Comparison of ENCODE assay signal across 10 cellular contexts in the genomic region with DNA sequence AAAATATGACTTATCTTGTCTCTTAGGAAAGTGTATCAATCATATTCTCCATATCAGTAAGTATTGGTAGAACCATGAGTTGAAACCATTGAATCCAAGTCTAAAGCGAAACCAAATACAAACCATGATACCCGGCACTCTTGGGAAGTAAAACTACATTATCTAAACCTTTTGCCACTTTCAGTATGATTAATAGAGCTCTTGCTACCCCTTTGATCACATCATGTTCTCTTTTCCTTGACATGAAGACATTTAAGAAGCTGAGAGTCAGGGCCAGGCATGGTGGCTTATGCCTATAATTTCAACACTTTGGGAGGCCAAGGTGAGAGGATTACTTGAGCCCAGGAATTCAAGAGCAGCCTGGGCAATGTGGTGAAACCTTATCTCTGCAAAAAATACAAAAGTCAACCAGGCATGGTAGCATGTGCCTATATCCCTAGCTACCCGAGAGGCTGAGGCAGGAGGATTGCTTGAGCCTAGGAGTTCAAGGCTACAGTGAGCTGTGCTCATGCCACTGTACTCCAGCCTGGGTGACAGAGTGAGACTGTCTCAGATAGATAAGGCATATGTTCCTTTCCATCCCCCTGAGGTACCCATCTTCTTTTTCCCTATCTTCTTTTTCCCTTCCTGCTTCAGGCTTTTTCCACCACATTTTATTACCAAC. TPM values are rescaled to one million over a fixed set of nuclear protein-coding genes. Genes with fewer than 3 reads are reported as not detected.
A peak's percentile ranks its signal among the peaks of the same experiment; 100 is the strongest.
DNase-seq lines count a peak whose midpoint lies in the region; ATAC-seq and TF ChIP-seq lines count a peak whose summit lies in the region.
"Had no signal": no experiment of that assay in that cellular context is flagged by ENCODE, and none has a peak within 500 bp of the region (broad histone marks: within the 10 kb centered on the region; RNA-seq: fewer than 3 reads in every experiment).

No MANE protein-coding gene starts in this region.

- H2AFZ ChIP-seq in SK-N-SH (ENCODE audit: low read depth): no peak overlapping the region

- POLR2A ChIA-PET in SK-N-SH (lab: Yijun Ruan, JAX): no interaction called here

- no peaks in the 10 kb centered on the region for H3K79me2 ChIP-seq in SK-N-SH (ENCODE audit: insufficient read depth)

- no peaks in the 10 kb centered on the region for H3K27me3 ChIP-seq in SK-N-SH (ENCODE audit: insufficient read depth)
- H3K27me3 ChIP-seq in right cardiac atrium (ENCODE audit: control insufficient read depth, insufficient read depth): no peaks in the 10 kb centered on the region

- no peak overlapping the region for H3K9ac ChIP-seq in SK-N-SH

- CTCF ChIA-PET in activated naive CD4-positive, alpha-beta T cell treated with anti-CD3 and anti-CD28 coated beads for 36 hours (lab: Charles Lee): interaction anchor here (0.6 to 2.0 kb wide), 5 partner anchors 18 to 305 kb away, joined by 3 to 8 read pairs (median 4); a partner anchor contains a TSS
- CTCF ChIA-PET in SK-N-SH (lab: Yijun Ruan, JAX): no interaction called here

- no peak overlapping the region for H3K4me2 ChIP-seq in SK-N-SH

- H3K27ac ChIP-seq in SK-N-SH (ENCODE audit: low read depth in 2 of 2, low read length in 1 of 2): no peak overlapping the region
- H3K27ac ChIP-seq in right cardiac atrium (ENCODE audit: low read length): no peak overlapping the region

- no peak for TF ChIP-seq CTCF in SK-N-SH (IDR thresholded peaks at IDR 0.05)

- no peak overlapping the region for H3K4me3 ChIP-seq in SK-N-SH (ENCODE audit: low read depth in 2 of 2, low read length in 1 of 2)
- no peak overlapping the region for H3K4me3 ChIP-seq in right cardiac atrium (ENCODE audit: low read length)

- H3F3A ChIP-seq in SK-N-SH (replicated peaks; ENCODE audit: insufficient read depth): no peaks in the 10 kb centered on the region

- peaks cover 33% of the 10 kb centered on the region for H3K4me1 Mint-ChIP-seq in activated naive CD4-positive, alpha-beta T cell treated with anti-CD3 and anti-CD28 coated beads for 36 hours (ENCODE audit: low read depth)

- 93% methylated on average over 3 of the region's 3 CpGs for WGBS in SK-N-SH (ENCODE audit: low lambda C conversion rate)
- 91% methylated on average over 3 of the region's 3 CpGs for WGBS in right cardiac atrium

- H3K27me3 Mint-ChIP-seq in activated naive CD4-positive, alpha-beta T cell treated with anti-CD3 and anti-CD28 coated beads for 36 hours (ENCODE audit: low read depth): no peaks in the 10 kb centered on the region

- TF ChIP-seq EP300 in SK-N-SH (IDR thresholded peaks at IDR 0.05; ENCODE audit: borderline replicate concordance in 1 of 2, low read depth in 1 of 2, low read length in 1 of 2): no peak

- H3K27ac Mint-ChIP-seq in activated naive CD4-positive, alpha-beta T cell treated with anti-CD3 and anti-CD28 coated beads for 36 hours: peak overlapping the region; percentile 41

- intact Hi-C loops in activated naive CD4-positive, alpha-beta T cell treated with anti-CD3 and anti-CD28 coated beads for 36 hours (cut with micrococcal nuclease): loop anchor here (1.0 to 5.0 kb wide), 4 partner anchors 14 to 142 kb away; a partner anchor contains a TSS
- intact Hi-C loops in right cardiac atrium (cut with DNase I): no loop called here

- H3K36me3 ChIP-seq in SK-N-SH (replicated peaks in 1 of 2; ENCODE audit: control insufficient read depth in 1 of 2, insufficient read depth in 2 of 2, low read length in 1 of 2): peaks cover 20 to 27% of the 10 kb centered on the region in 2 experiments

- H3K4me3 Mint-ChIP-seq in activated naive CD4-positive, alpha-beta T cell treated with anti-CD3 and anti-CD28 coated beads for 36 hours: no peak overlapping the region

- H3K9me3 Mint-ChIP-seq in activated naive CD4-positive, alpha-beta T cell treated with anti-CD3 and anti-CD28 coated beads for 36 hours: no peaks in the 10 kb centered on the region

- H3K9me3 ChIP-seq in SK-N-SH: no peaks in the 10 kb centered on the region
- H3K9me3 ChIP-seq in right cardiac atrium (ENCODE audit: control insufficient read depth, low read length): no peaks in the 10 kb centered on the region

- DNase-seq in activated naive CD4-positive, alpha-beta T cell treated with anti-CD3 and anti-CD28 coated beads for 36 hours: peak; percentile 36
- no peak for DNase-seq in SK-N-SH
- DNase-seq in NCI-H446 treated with DMSO at 0.1 percent for 48 hours (lab: John Stamatoyannopoulos, UW): no peak
- no peak for DNase-seq in right cardiac atrium
- no peak for DNase-seq in NK-92 treated with Interleukin-12 subunit alpha and Interleukin-12 subunit beta, amount 100 ng/mL, for 24 hours (lab: John Stamatoyannopoulos, UW)
- DNase-seq: caudate nucleus, NCI-H510A treated with DMSO at 0.1 percent for 48 hours had no signal

- no peak for TF ChIP-seq RAD21 in SK-N-SH (IDR thresholded peaks at IDR 0.05; ENCODE audit: low read length)

- peak; percentile 89 for ATAC-seq in GM18502 (IDR thresholded peaks at IDR 0.05; ENCODE audit: poor library complexity, unreplicated experiment)
- ATAC-seq in GM19452 (IDR thresholded peaks at IDR 0.05; ENCODE audit: unreplicated experiment): peak; percentile 84
- peak; percentile 78 for ATAC-seq in HG03103 (IDR thresholded peaks at IDR 0.05; ENCODE audit: low read depth, unreplicated experiment)
- ATAC-seq in right cardiac atrium: no peak

- H3K9me2 ChIP-seq in SK-N-SH: no peaks in the 10 kb centered on the region

- H4K20me1 ChIP-seq in SK-N-SH (ENCODE audit: insufficient read depth): no peaks in the 10 kb centered on the region

- H3K36me3 Mint-ChIP-seq in activated naive CD4-positive, alpha-beta T cell treated with anti-CD3 and anti-CD28 coated beads for 36 hours (ENCODE audit: low read depth): peaks cover 47% of the 10 kb centered on the region

- H3K4me1 ChIP-seq in SK-N-SH (ENCODE audit: control insufficient read depth in 1 of 2, insufficient read depth in 2 of 2, low read depth in 1 of 2, low read length in 1 of 2) (no peaks in the 10 kb centered on the region; a peak in 1 of 4 replicates), right cardiac atrium (ENCODE audit: control insufficient read depth, insufficient read depth, low read length) (no peaks in the 10 kb centered on the region)

TF ChIP-seq in SK-N-SH, 30 proteins besides CTCF, POLR2A, EP300 and RAD21 (continues in another document):
- TF ChIP-seq MEF2A (IDR thresholded peaks at IDR 0.05; ENCODE audit: borderline replicate concordance, low read depth) (no peak), ELF1 (IDR thresholded peaks at IDR 0.05) (no peak), FOXJ3 (CRISPR knock-in tag; IDR thresholded peaks at IDR 0.05) (no peak), TAF1 (IDR thresholded peaks at IDR 0.05; ENCODE audit: borderline replicate concordance, low read depth, low read length) (no peak), TCF12 (IDR thresholded peaks at IDR 0.05) (no peak), RXRA (IDR thresholded peaks at IDR 0.05; ENCODE audit: borderline replicate concordance, low read depth) (no peak), RCOR1 (IDR thresholded peaks at IDR 0.05; ENCODE audit: low read length) (no peak), GATA2 (CRISPR knock-in tag; IDR thresholded peaks at IDR 0.05) (no peak)
- TF ChIP-seq, protein P1, sequence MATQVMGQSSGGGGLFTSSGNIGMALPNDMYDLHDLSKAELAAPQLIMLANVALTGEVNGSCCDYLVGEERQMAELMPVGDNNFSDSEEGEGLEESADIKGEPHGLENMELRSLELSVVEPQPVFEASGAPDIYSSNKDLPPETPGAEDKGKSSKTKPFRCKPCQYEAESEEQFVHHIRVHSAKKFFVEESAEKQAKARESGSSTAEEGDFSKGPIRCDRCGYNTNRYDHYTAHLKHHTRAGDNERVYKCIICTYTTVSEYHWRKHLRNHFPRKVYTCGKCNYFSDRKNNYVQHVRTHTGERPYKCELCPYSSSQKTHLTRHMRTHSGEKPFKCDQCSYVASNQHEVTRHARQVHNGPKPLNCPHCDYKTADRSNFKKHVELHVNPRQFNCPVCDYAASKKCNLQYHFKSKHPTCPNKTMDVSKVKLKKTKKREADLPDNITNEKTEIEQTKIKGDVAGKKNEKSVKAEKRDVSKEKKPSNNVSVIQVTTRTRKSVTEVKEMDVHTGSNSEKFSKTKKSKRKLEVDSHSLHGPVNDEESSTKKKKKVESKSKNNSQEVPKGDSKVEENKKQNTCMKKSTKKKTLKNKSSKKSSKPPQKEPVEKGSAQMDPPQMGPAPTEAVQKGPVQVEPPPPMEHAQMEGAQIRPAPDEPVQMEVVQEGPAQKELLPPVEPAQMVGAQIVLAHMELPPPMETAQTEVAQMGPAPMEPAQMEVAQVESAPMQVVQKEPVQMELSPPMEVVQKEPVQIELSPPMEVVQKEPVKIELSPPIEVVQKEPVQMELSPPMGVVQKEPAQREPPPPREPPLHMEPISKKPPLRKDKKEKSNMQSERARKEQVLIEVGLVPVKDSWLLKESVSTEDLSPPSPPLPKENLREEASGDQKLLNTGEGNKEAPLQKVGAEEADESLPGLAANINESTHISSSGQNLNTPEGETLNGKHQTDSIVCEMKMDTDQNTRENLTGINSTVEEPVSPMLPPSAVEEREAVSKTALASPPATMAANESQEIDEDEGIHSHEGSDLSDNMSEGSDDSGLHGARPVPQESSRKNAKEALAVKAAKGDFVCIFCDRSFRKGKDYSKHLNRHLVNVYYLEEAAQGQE (IDR thresholded peaks at IDR 0.05; ENCODE audit: low read depth, low read length): no peak
- TF ChIP-seq, protein P2, sequence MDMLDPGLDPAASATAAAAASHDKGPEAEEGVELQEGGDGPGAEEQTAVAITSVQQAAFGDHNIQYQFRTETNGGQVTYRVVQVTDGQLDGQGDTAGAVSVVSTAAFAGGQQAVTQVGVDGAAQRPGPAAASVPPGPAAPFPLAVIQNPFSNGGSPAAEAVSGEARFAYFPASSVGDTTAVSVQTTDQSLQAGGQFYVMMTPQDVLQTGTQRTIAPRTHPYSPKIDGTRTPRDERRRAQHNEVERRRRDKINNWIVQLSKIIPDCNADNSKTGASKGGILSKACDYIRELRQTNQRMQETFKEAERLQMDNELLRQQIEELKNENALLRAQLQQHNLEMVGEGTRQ (IDR thresholded peaks at IDR 0.05; ENCODE audit: borderline replicate concordance, low read depth, low read length): no peak
- TF ChIP-seq, protein P3, sequence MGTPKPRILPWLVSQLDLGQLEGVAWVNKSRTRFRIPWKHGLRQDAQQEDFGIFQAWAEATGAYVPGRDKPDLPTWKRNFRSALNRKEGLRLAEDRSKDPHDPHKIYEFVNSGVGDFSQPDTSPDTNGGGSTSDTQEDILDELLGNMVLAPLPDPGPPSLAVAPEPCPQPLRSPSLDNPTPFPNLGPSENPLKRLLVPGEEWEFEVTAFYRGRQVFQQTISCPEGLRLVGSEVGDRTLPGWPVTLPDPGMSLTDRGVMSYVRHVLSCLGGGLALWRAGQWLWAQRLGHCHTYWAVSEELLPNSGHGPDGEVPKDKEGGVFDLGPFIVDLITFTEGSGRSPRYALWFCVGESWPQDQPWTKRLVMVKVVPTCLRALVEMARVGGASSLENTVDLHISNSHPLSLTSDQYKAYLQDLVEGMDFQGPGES (IDR thresholded peaks at IDR 0.05; ENCODE audit: low read depth, low read length): no peak

RNA-seq across cellular contexts. Expression of a gene that starts 45.4 kb away (rescaled TPM):
- total RNA-seq in activated naive CD4-positive, alpha-beta T cell treated with anti-CD3 and anti-CD28 coated beads for 36 hours: 10 to 100 TPM; 18.6 to 19.4 TPM
- 1.6 and 2.4 TPM in 2 replicates for polyA plus RNA-seq in SK-N-SH (2012; rRNA removed)
- polyA plus RNA-seq in SK-N-SH (2012; cell fraction: cytosol; rRNA removed): 2.2 and 2.8 TPM in 2 replicates
- polyA plus RNA-seq in SK-N-SH (2012; cell fraction: nucleus; rRNA removed): 2.4 and 4.6 TPM in 2 replicates
- 1 to 10 TPM; 2.1 to 3.0 (median 2.7) TPM for total RNA-seq in right cardiac atrium
- 1.3 TPM for polyA plus RNA-seq in right cardiac atrium

Comparison
In these comparisons a context has a peak if more than half of its experiments do, and no peak if none do; other contexts are left out.
1. ATAC-seq: peak in GM18502 (single experiment), GM19452 (single experiment) and HG03103 (single experiment); none in right cardiac atrium (0 of 2).
2. RNA of a gene that starts 45.4 kb away (total RNA-seq): 18.6 to 19.4 TPM in activated naive CD4-positive, alpha-beta T cell treated with anti-CD3 and anti-CD28 coated beads for 36 hours; 2.1 to 3.0 TPM in right cardiac atrium; every median in the first group is over 4 times any median in the second.